ENCODE assay signal across 8 cellular contexts in genomic region chr2:20013061-20013721, GRCh38. TPM values are rescaled to one million over a fixed set of nuclear protein-coding genes. Genes with fewer than 3 reads are reported as not detected.
A peak's percentile ranks its signal among the peaks of the same experiment; 100 is the strongest.
DNase-seq lines count a peak whose midpoint lies in the region; ATAC-seq and TF ChIP-seq lines count a peak whose summit lies in the region.

No MANE protein-coding gene starts in this region.

- no peak overlapping the region for H3K27ac ChIP-seq in AG04450 (ENCODE audit: low read depth, low read length)

- H3K27me3 Mint-ChIP-seq in endothelial cell (ENCODE audit: unreplicated experiment) (peaks cover 2% of the 10 kb centered on the region), naive B cell (peaks cover 44 to 61% (median 45%) of the 10 kb centered on the region in 3 donors)

- H3K36me3 Mint-ChIP-seq in endothelial cell (ENCODE audit: low read depth, unreplicated experiment) (no peaks in the 10 kb centered on the region), naive B cell (no peaks in the 10 kb centered on the region)

- peak overlapping the region; percentile 58 for H3K4me3 ChIP-seq in AG04450 (ENCODE audit: low read depth, low read length)

- DNase-seq in AG04450 (ENCODE audit: low read depth, low spot score) (no peak), NCI-H69 (lab: John Stamatoyannopoulos, UW) (peak; percentile 5), endothelial cell (ENCODE audit: low spot score) (peak; percentile 15), naive B cell (no peak), Ammon's horn (ENCODE audit: low spot score) (no peak)

- CTCF ChIA-PET in AG04450 (lab: Charles Lee) = interaction anchor here (2.8 to 3.9 kb wide), 5 partner anchors 10 to 86 kb away, joined by 8 to 91 read pairs (median 38); no protein-coding TSS in a partner anchor

- peaks cover 14% of the 10 kb centered on the region for H3K4me1 Mint-ChIP-seq in endothelial cell (ENCODE audit: unreplicated experiment)
- H3K4me1 Mint-ChIP-seq in naive B cell = peaks cover 6 to 9% (median 8%) of the 10 kb centered on the region in 3 donors

- POLR2A ChIA-PET in AG04450 (lab: Yijun Ruan, JAX) = interaction anchor here (0.7 kb wide), 1 partner anchor 23 kb away, joined by 3 read pairs; no protein-coding TSS in a partner anchor

- peak in 1 of 2 donors; percentile 9 for ATAC-seq in naive B cell (ENCODE audit: low read depth in 2 of 2)
- no peak for ATAC-seq in GM21423 (IDR thresholded peaks at IDR 0.05; ENCODE audit: unreplicated experiment)
- no peak for ATAC-seq in HG03442 (IDR thresholded peaks at IDR 0.05; ENCODE audit: unreplicated experiment)
- ATAC-seq in HG02852 (IDR thresholded peaks at IDR 0.05; ENCODE audit: unreplicated experiment) = no peak

- H3K9me3 ChIP-seq in AG04450 (ENCODE audit: control insufficient read depth, insufficient read depth, low read length) = no peaks in the 10 kb centered on the region

- no peaks in the 10 kb centered on the region for H3K27me3 ChIP-seq in AG04450 (ENCODE audit: control insufficient read depth, insufficient read depth, low read length)

- no peaks in the 10 kb centered on the region for H3K9me3 Mint-ChIP-seq in endothelial cell (ENCODE audit: unreplicated experiment)
- H3K9me3 Mint-ChIP-seq in naive B cell = peaks cover 0 to 5% (median 0%) of the 10 kb centered on the region in 7 donors

- TF ChIP-seq CTCF in AG04450 (IDR thresholded peaks at IDR 0.05; ENCODE audit: low read depth, low read length) (no peak), endothelial cell (IDR thresholded peaks at IDR 0.05; ENCODE audit: unreplicated experiment) (no peak)

- H3K27ac Mint-ChIP-seq in endothelial cell (ENCODE audit: unreplicated experiment) (peak overlapping the region; percentile 86), naive B cell (peak overlapping the region in 2 of 6 donors; percentile 9 to 26)

- H3K4me3 Mint-ChIP-seq in endothelial cell (ENCODE audit: unreplicated experiment) = peak overlapping the region; percentile 80
- peak overlapping the region; percentile 41 to 91 (median 86) for H3K4me3 Mint-ChIP-seq in naive B cell

RNA-seq across cellular contexts. Expression of gene MATN3, which starts 0.7 kb away (rescaled TPM):
- 2.7 and 3.0 TPM in 2 replicates for polyA plus RNA-seq in AG04450 (2011; rRNA removed)
- 1.4 and 1.6 TPM in 2 replicates for polyA minus RNA-seq in AG04450 (2011; rRNA and poly(A)+ RNA removed)
- total RNA-seq in endothelial cell (ENCODE audit: unreplicated experiment) = 8.9 TPM
- not detected for polyA plus RNA-seq in naive B cell (ENCODE audit: low read depth in 6 of 6)

RNA-seq across cellular contexts. Expression of gene WDR35, which starts 23.3 kb away (rescaled TPM):
- polyA plus RNA-seq in AG04450 (2011; rRNA removed) (6.7 and 9.1 TPM in 2 replicates), naive B cell (ENCODE audit: low read depth in 6 of 6) (1 to 10 TPM in 5 of 6 donors, under 1 TPM in 1; 0.04 to 3.2 (median 2.0) TPM)
- polyA minus RNA-seq in AG04450 (2011; rRNA and poly(A)+ RNA removed) = 7.4 and 11.4 TPM in 2 replicates
- total RNA-seq in endothelial cell (ENCODE audit: unreplicated experiment) = 10.3 TPM

RNA-seq across cellular contexts. Expression of gene LAPTM4A, which starts 38.2 kb away (rescaled TPM):
- polyA plus RNA-seq in AG04450 (2011; rRNA removed) (1,309 and 1,416 TPM in 2 replicates), naive B cell (ENCODE audit: low read depth in 6 of 6) (100 to 1,000 TPM; 167 to 227 (median 189) TPM)
- 285 and 391 TPM in 2 replicates for polyA minus RNA-seq in AG04450 (2011; rRNA and poly(A)+ RNA removed)
- 264 TPM for total RNA-seq in endothelial cell (ENCODE audit: unreplicated experiment)

Comparison
In these comparisons a context has a peak if more than half of its experiments do, and no peak if none do; other contexts are left out.
1. DNase-seq: peak in NCI-H69 (single experiment) and endothelial cell (single experiment); none in AG04450 (single experiment), naive B cell (single experiment) and Ammon's horn (single experiment).